In genomic region chr20:58611236-58612020, GRCh38 we compare ENCODE assay signal across 1 cellular context.
TF ChIP-seq lines count a peak whose summit lies in the region.

No MANE protein-coding gene starts in this region.

TF ChIP-seq in IMR-90, 13 proteins besides CTCF, POLR2A, EP300 and RAD21:
- TF ChIP-seq MAFK (IDR thresholded peaks at IDR 0.05; ENCODE audit: low read depth, low read length) (no peak), SMC3 (IDR thresholded peaks at IDR 0.05; ENCODE audit: low read depth, low read length) (no peak), FOS (IDR thresholded peaks at IDR 0.05; ENCODE audit: low read depth, low read length) (no peak), BHLHE40 (IDR thresholded peaks at IDR 0.05; ENCODE audit: low read depth, low read length) (no peak)
